In the genomic region with DNA sequence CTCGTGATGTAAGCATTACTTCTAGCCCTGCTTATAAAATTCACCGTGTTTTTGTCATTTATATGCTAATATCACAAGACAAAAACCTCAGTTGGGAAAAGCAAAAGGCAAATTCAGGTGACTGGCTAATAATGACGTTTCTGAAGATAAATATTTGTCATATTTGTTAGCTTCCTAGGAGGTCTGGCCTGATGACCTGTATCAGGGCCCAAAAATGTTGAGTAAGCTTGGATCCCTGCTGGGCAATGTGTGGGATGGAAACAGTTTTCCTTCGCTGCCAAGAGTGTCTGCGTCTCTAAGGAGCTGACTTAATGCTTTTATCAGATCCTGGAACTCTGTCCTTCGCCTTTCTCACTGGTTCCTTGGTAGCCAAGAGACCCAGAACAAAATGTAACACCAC, we compare ENCODE assay signal across 1 cellular context.
TF ChIP-seq lines count a peak whose summit lies in the region.

No MANE protein-coding gene starts in this region.

TF ChIP-seq in A549, 52 proteins besides CTCF, POLR2A, EP300 and RAD21 (continued from another document):
- TF ChIP-seq, protein P1, sequence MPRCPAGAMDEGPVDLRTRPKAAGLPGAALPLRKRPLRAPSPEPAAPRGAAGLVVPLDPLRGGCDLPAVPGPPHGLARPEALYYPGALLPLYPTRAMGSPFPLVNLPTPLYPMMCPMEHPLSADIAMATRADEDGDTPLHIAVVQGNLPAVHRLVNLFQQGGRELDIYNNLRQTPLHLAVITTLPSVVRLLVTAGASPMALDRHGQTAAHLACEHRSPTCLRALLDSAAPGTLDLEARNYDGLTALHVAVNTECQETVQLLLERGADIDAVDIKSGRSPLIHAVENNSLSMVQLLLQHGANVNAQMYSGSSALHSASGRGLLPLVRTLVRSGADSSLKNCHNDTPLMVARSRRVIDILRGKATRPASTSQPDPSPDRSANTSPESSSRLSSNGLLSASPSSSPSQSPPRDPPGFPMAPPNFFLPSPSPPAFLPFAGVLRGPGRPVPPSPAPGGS (IDR thresholded peaks at IDR 0.05) = no peak
- TF ChIP-seq EHF (CRISPR knock-in tag; IDR thresholded peaks at IDR 0.05) (no peak), HOXA7 (CRISPR knock-in tag; IDR thresholded peaks at IDR 0.05) (no peak), JUNB (IDR thresholded peaks at IDR 0.05) (peak; percentile 21; the same call in 1 of the 2 replicates), MAZ (IDR thresholded peaks at IDR 0.05; ENCODE audit: borderline replicate concordance, low read depth, low read length) (no peak), MYC (IDR thresholded peaks at IDR 0.05; ENCODE audit: borderline replicate concordance, low read length) (no peak), SREBF2 (IDR thresholded peaks at IDR 0.05) (no peak), CEBPB (IDR thresholded peaks at IDR 0.05) (0 out of 4 replicates have a peak, but pooled peaks of 1 of the 2 experiments have one; percentile 13)
